ENCODE assay signal across 8 cellular contexts in the genomic region with DNA sequence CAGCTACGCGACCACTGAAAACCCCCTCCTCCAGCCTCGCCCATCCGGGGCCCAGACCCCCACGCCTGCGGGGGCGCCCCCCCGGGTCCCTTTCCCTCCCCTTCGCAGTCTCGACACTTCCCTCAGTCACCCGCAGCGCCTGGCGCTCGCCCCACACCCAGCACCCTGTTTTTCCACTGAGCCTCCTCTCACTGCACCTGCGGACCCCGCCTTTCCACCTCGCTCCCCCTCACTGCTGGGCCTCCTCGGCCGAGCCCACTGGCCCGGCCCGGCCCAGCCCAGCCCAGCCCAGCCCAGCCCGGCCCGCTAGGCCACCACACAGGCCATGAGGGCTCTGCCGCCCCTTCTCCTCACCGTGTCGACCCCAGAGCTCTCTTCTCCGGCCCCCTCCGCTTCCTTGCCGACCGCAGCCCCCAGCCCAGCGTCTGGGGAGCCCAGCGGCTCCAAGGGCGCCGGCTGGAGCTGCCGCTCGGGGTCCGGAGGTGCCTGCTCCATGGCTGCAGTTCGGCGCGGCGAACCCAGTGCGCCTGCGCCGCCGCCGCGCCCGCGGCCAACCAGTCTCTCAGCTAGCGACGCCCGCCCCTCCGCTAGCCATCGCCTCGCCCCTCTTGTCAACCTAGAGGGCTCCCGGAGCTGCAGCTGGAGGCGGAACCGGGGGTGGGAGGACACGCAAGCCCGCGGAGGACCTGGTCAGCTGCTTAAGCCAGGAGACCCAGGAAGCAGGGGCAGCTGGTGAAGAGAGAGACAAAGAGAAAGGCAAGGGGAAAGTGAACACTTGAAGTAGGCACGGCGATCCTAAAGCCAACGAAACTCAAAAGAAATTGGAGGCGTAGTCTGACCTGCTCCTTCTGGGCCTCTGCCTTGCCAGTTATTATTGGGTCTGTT. TPM values are rescaled to one million over a fixed set of nuclear protein-coding genes. Genes with fewer than 3 reads are reported as not detected.
DNase-seq lines count a peak whose midpoint lies in the region; ATAC-seq and TF ChIP-seq lines count a peak whose summit lies in the region.

A gene (minus strand): TSS at position 525 of the 885 bp plus-strand sequence. CDS start 30 bp downstream, at position 495.

- TF ChIP-seq CTCF in BE2C (IDR thresholded peaks at IDR 0.05; ENCODE audit: low read depth, low read length) (no peak), choroid plexus epithelial cell (conservative IDR thresholded peaks at IDR 0.05; ENCODE audit: low read depth, low read length) (no peak)

- H3K27me3 ChIP-seq in BE2C, result no peaks in the 10 kb centered on the region

- ATAC-seq in HG03457 (IDR thresholded peaks at IDR 0.05; ENCODE audit: unreplicated experiment), result peak; percentile 85

- H3K4me1 ChIP-seq in BE2C, result no peaks in the 10 kb centered on the region

- no peaks in the 10 kb centered on the region for H3K9me3 ChIP-seq in BE2C

- DNase-seq in BE2C (peak; percentile 96), GM19240 (ENCODE audit: insufficient read length, low spot score) (peak; percentile 57), NCI-H524 (lab: John Stamatoyannopoulos, UW) (peak; percentile 90 to 92), choroid plexus epithelial cell (ENCODE audit: low read depth) (peak; percentile 97), kidney tubule cell (ENCODE audit: low spot score) (peak; percentile 98)
- DNase-seq in activated CD4-positive, alpha-beta T cell treated with anti-CD3 and anti-CD28 coated beads for 4 hours, result peak; percentile 77 to 81
- DNase-seq in stimulated activated CD4-positive, alpha-beta T cell treated with anti-CD3 and anti-CD28 coated beads, Interleukin-1b, Interleukin-23, amount 100 ng/mL, for 1 hour (ENCODE audit: low read depth in 2 of 2), result peak; percentile 60 to 69

- H3K4me3 ChIP-seq in BE2C (ENCODE audit: low read depth, low read length) (peak within 1 kb of the TSS; percentile 64), choroid plexus epithelial cell (ENCODE audit: low read depth, low read length) (peak within 1 kb of the TSS; percentile 92)

- no peaks in the 10 kb centered on the region; the same call in 1 of the 2 replicates for H3K36me3 ChIP-seq in BE2C

RNA-seq across cellular contexts. Expression of the gene that starts here (rescaled TPM):
- polyA plus RNA-seq in BE2C (2012; ENCODE audit: insufficient read depth, insufficient read length, low read depth), result 46.6 TPM

Comparison
In these comparisons a context has a peak if more than half of its experiments do, and no peak if none do; other contexts are left out.
1. Peak in every context shown above with its lines: DNase-seq, ATAC-seq and H3K4me3 ChIP-seq.